In the genomic region with DNA sequence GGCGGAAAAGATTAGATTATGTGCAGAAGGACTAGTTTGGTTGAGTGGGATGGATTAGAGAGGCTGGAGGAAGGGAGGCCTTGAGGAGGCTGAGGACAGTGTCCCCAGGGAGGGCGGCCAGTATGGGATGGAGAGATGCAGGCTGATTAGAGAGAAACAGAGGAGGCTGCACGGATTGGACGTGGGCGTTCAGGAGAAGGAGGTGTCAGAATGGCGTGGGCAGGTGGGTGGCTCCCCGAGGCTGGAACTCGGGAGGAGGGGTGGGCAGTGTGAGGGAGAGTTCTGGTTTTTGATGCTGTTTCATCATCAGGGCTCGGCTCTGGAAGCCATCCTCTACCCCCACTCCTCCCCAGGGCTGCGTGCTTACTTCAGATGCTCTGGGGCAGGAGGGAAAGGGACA, we compare ENCODE assay signal across 26 cellular contexts. TPM values are rescaled to one million over a fixed set of nuclear protein-coding genes. Genes with fewer than 3 reads are reported as not detected.
A peak's percentile ranks its signal among the peaks of the same experiment; 100 is the strongest.
DNase-seq lines count a peak whose midpoint lies in the region; ATAC-seq and TF ChIP-seq lines count a peak whose summit lies in the region.
"Had no signal": no experiment of that assay in that cellular context is flagged by ENCODE, and none has a peak within 500 bp of the region (broad histone marks: within the 10 kb centered on the region; RNA-seq: fewer than 3 reads in every experiment).

No MANE protein-coding gene starts in this region.

- H3K79me2 ChIP-seq in MM.1S (ENCODE audit: low read length), result no peaks in the 10 kb centered on the region

- no peaks in the 10 kb centered on the region for H3F3A ChIP-seq in MM.1S (ENCODE audit: insufficient read depth, low read length)

- peaks cover 3% of the 10 kb centered on the region for H3K27me3 Mint-ChIP-seq in activated T-helper 17 cell treated with anti-CD3 and anti-CD28 coated beads, Interleukin-2, amount 50 U/mL, for 72 hours
- H3K27me3 Mint-ChIP-seq in endodermal cell (ENCODE audit: insufficient read depth), result no peaks in the 10 kb centered on the region
- H3K27me3 Mint-ChIP-seq in type B pancreatic cell, result peaks cover 9% of the 10 kb centered on the region

- TF ChIP-seq CTCF in endodermal cell (conservative IDR thresholded peaks at IDR 0.05), result no peak
- no peak for TF ChIP-seq CTCF in type B pancreatic cell (conservative IDR thresholded peaks at IDR 0.05)
- TF ChIP-seq CTCF in psoas muscle (IDR thresholded peaks at IDR 0.05), result no peak
- TF ChIP-seq CTCF in MM.1S (IDR thresholded peaks at IDR 0.05; ENCODE audit: low read length), result no peak

- H3K36me3 Mint-ChIP-seq in activated T-helper 17 cell treated with anti-CD3 and anti-CD28 coated beads, Interleukin-2, amount 50 U/mL, for 72 hours (ENCODE audit: low read depth), result no peaks in the 10 kb centered on the region
- H3K36me3 Mint-ChIP-seq in endodermal cell (ENCODE audit: low read depth) (peaks cover 2% of the 10 kb centered on the region), type B pancreatic cell (no peaks in the 10 kb centered on the region)

- H4K20me1 ChIP-seq in MM.1S (ENCODE audit: insufficient read depth, low read length), result no peaks in the 10 kb centered on the region

- DNase-seq in endodermal cell, result peak; percentile 43
- no peak for DNase-seq in type B pancreatic cell (ENCODE audit: extremely low spot score, unreplicated experiment)
- no peak for DNase-seq in psoas muscle
- no peak for DNase-seq in NCI-H446 treated with DMSO at 0.1 percent for 48 hours (lab: John Stamatoyannopoulos, UW)
- DNase-seq in MM.1S, result no peak
- DNase-seq: C1 segment of cervical spinal cord; CD4-positive, alpha-beta memory T cell; COR-L47; GM23248; HCEC 1CT; Karpas-422; NCI-H1105; NCI-H1436 treated with DMSO at 0.1 percent for 48 hours; NCI-H187 treated with DMSO at 0.1 percent for 48 hours; NCI-H2107; NCI-H526; NCI-H82; NK-92 treated with Interleukin-12 subunit alpha and Interleukin-12 subunit beta, amount 100 ng/mL, for 24 hours; PC-3; SJCRH30 had no signal

- peak overlapping the region; percentile 22 for H3K27ac Mint-ChIP-seq in activated T-helper 17 cell treated with anti-CD3 and anti-CD28 coated beads, Interleukin-2, amount 50 U/mL, for 72 hours
- H3K27ac Mint-ChIP-seq in endodermal cell (no peak overlapping the region), type B pancreatic cell (peak overlapping the region; percentile 35)
- H3K27ac Mint-ChIP-seq: CD4-positive, alpha-beta memory T cell; IgD-negative memory B cell had no signal

- H3K4me3 ChIP-seq in endodermal cell (ENCODE audit: low read length) (no peak overlapping the region), psoas muscle (no peak overlapping the region), MM.1S (ENCODE audit: low read length) (no peak overlapping the region)
- H3K4me3 ChIP-seq: GM23248, SJCRH30 had no signal

- WGBS in endodermal cell (ENCODE audit: insufficient coverage in 1 of 2, insufficient read length in 1 of 2), 2 experiments, result 79 to 81% methylated on average over 6 to 8 of the region's 10 CpGs
- 42 to 63% (median 46%) methylated on average over 10 of the region's 10 CpGs for WGBS in psoas muscle, 3 donors

- no peak for ATAC-seq in activated T-helper 17 cell treated with anti-CD3 and anti-CD28 coated beads, Interleukin-2, amount 50 U/mL, for 72 hours (replicated peaks)
- ATAC-seq in psoas muscle, result no peak
- ATAC-seq: PC-3, SK-N-SH treated with all-trans-retinoic acid at 6 μM for 48 hours had no signal

- H3K36me3 ChIP-seq in endodermal cell (ENCODE audit: control insufficient read depth, insufficient read depth, low read length), result no peaks in the 10 kb centered on the region
- H3K36me3 ChIP-seq in psoas muscle (ENCODE audit: insufficient read depth in 1 of 2, low read depth in 1 of 2), result no peaks in the 10 kb centered on the region
- H3K36me3 ChIP-seq in MM.1S (replicated peaks; ENCODE audit: insufficient read depth, low read length), result no peaks in the 10 kb centered on the region
- H3K36me3 ChIP-seq: SJCRH30 had no signal

- no peak for TF ChIP-seq RAD21 in Ishikawa (IDR thresholded peaks at IDR 0.05; ENCODE audit: low read depth)

- H3K4me1 Mint-ChIP-seq in activated T-helper 17 cell treated with anti-CD3 and anti-CD28 coated beads, Interleukin-2, amount 50 U/mL, for 72 hours, result peaks cover 18% of the 10 kb centered on the region
- H3K4me1 Mint-ChIP-seq in endodermal cell (peaks cover 7% of the 10 kb centered on the region), type B pancreatic cell (ENCODE audit: unreplicated experiment) (no peaks in the 10 kb centered on the region)

- intact Hi-C loops in psoas muscle (cut with DNase I), result no loop called here

- H3K4me3 Mint-ChIP-seq in activated T-helper 17 cell treated with anti-CD3 and anti-CD28 coated beads, Interleukin-2, amount 50 U/mL, for 72 hours, result no peak overlapping the region
- H3K4me3 Mint-ChIP-seq in endodermal cell, result no peak overlapping the region
- no peak overlapping the region for H3K4me3 Mint-ChIP-seq in type B pancreatic cell
- H3K4me3 Mint-ChIP-seq: CD4-positive, alpha-beta memory T cell; IgD-negative memory B cell had no signal

- no peak for TF ChIP-seq EP300 in Ishikawa (IDR thresholded peaks at IDR 0.05; ENCODE audit: borderline replicate concordance)

- H3K27ac ChIP-seq in endodermal cell (ENCODE audit: low read depth, low read length) (no peak overlapping the region), psoas muscle (no peak overlapping the region), MM.1S (ENCODE audit: low read length) (no peak overlapping the region)
- H3K27ac ChIP-seq: GM23248, HL-60, SJCRH30 had no signal

- no peak overlapping the region for H3K4me2 ChIP-seq in MM.1S (ENCODE audit: low read depth, low read length)

- H3K9ac ChIP-seq in endodermal cell (ENCODE audit: extremely low read depth, low read length, poor library complexity, severe bottlenecking) (no peak overlapping the region), MM.1S (ENCODE audit: low read length) (no peak overlapping the region)
- H3K9ac ChIP-seq: GM23248 had no signal

- H3K4me1 ChIP-seq in endodermal cell (ENCODE audit: control insufficient read depth, insufficient read depth, low read length), result peaks cover 6% of the 10 kb centered on the region
- H3K4me1 ChIP-seq in psoas muscle, result no peaks in the 10 kb centered on the region
- no peaks in the 10 kb centered on the region for H3K4me1 ChIP-seq in MM.1S (ENCODE audit: low read length)

- H3K27me3 ChIP-seq in endodermal cell (ENCODE audit: control insufficient read depth, insufficient read depth, low read length, poor library complexity, severe bottlenecking) (no peaks in the 10 kb centered on the region), psoas muscle (ENCODE audit: insufficient read depth in 3 of 3, low read length in 2 of 3) (peaks cover 0 to 1% (median 0%) of the 10 kb centered on the region in 3 donors), MM.1S (replicated peaks; ENCODE audit: insufficient read depth, low read length) (peaks cover 14% of the 10 kb centered on the region; the same call in 1 of the 2 replicates)

- no peaks in the 10 kb centered on the region for H3K9me3 Mint-ChIP-seq in activated T-helper 17 cell treated with anti-CD3 and anti-CD28 coated beads, Interleukin-2, amount 50 U/mL, for 72 hours
- peaks cover 17% of the 10 kb centered on the region for H3K9me3 Mint-ChIP-seq in endodermal cell
- H3K9me3 Mint-ChIP-seq in type B pancreatic cell, result peaks cover 7% of the 10 kb centered on the region
- H3K9me3 Mint-ChIP-seq: IgD-negative memory B cell had no signal

- H3K9me3 ChIP-seq in endodermal cell (ENCODE audit: control insufficient read depth, low read length) (no peaks in the 10 kb centered on the region), psoas muscle (no peaks in the 10 kb centered on the region), MM.1S (replicated peaks; ENCODE audit: insufficient read depth, low read length) (no peaks in the 10 kb centered on the region)
- H3K9me3 ChIP-seq: SJCRH30 had no signal

- no peaks in the 10 kb centered on the region for H3K9me2 ChIP-seq in MM.1S (replicated peaks; ENCODE audit: insufficient read depth, low read length)

- no peak overlapping the region for H2AFZ ChIP-seq in MM.1S (ENCODE audit: low read length)
- H2AFZ ChIP-seq: GM23248 had no signal

TF ChIP-seq in Ishikawa, 13 proteins besides CTCF, POLR2A, EP300 and RAD21:
- TF ChIP-seq EGR1 (IDR thresholded peaks at IDR 0.05) (0 out of 2 replicates have a peak, but pooled peaks have one; percentile 13), TCF12 (IDR thresholded peaks at IDR 0.05; ENCODE audit: low read depth) (no peak)

RNA-seq across cellular contexts. Expression of a gene that starts 13.0 kb away (rescaled TPM):
- under 1 TPM; 0.50 to 0.69 TPM for total RNA-seq in activated T-helper 17 cell treated with anti-CD3 and anti-CD28 coated beads, Interleukin-2, amount 50 U/mL, for 72 hours
- total RNA-seq in endodermal cell (under 1 TPM; 0.37 to 0.89 TPM), type B pancreatic cell (ENCODE audit: low replicate concordance) (4.1 TPM in 2 replicates), psoas muscle (under 1 TPM in 2 of 4 donors, not detected in 2; 0.13 to 0.30 TPM)
- not detected for polyA plus RNA-seq in endodermal cell (2013, experiment 1 of 2)
- polyA plus RNA-seq in endodermal cell (2013, experiment 2 of 2), result not detected
- polyA plus RNA-seq in psoas muscle, result under 1 TPM in 2 of 3 donors, not detected in 1; 0.03 to 0.16 TPM
- total RNA-seq: A673, GM23248, SJCRH30 had no signal
- polyA plus RNA-seq: CD4-positive, alpha-beta memory T cell; GM23248; IgD-negative memory B cell had no signal

RNA-seq across cellular contexts. Expression of a gene that starts 25.0 kb away (rescaled TPM):
- 10 to 100 TPM; 85.3 to 88.1 TPM for total RNA-seq in activated T-helper 17 cell treated with anti-CD3 and anti-CD28 coated beads, Interleukin-2, amount 50 U/mL, for 72 hours
- total RNA-seq in endodermal cell (100 to 1,000 TPM; 150 to 173 TPM), type B pancreatic cell (ENCODE audit: low replicate concordance) (85.8 and 103 TPM in 2 replicates), psoas muscle (10 to 100 TPM; 14.2 to 22.4 (median 16.5) TPM)
- 123 TPM for polyA plus RNA-seq in endodermal cell (2013, experiment 1 of 2)
- polyA plus RNA-seq in endodermal cell (2013, experiment 2 of 2), result 111 TPM
- 10 to 100 TPM in 1 of 3 donors, 1 to 10 TPM in 2; 5.6 to 10.1 (median 8.3) TPM for polyA plus RNA-seq in psoas muscle

RNA-seq across cellular contexts. Expression of a gene that starts 47.8 kb away (rescaled TPM):
- total RNA-seq in activated T-helper 17 cell treated with anti-CD3 and anti-CD28 coated beads, Interleukin-2, amount 50 U/mL, for 72 hours, result 1 to 10 TPM; 4.8 to 8.9 TPM
- total RNA-seq in endodermal cell, result 1 to 10 TPM; 4.5 to 4.9 TPM
- 10.4 TPM for polyA plus RNA-seq in endodermal cell (2013, experiment 1 of 2)
- polyA plus RNA-seq in endodermal cell (2013, experiment 2 of 2), result 10.0 TPM
- 3.3 and 6.0 TPM in 2 replicates for total RNA-seq in type B pancreatic cell (ENCODE audit: low replicate concordance)
- under 1 TPM; 0.21 to 0.71 (median 0.37) TPM for total RNA-seq in psoas muscle
- polyA plus RNA-seq in psoas muscle, result 1 to 10 TPM in 1 of 3 donors, under 1 TPM in 2; 0.18 to 1.2 (median 0.23) TPM
